In the genomic region with DNA sequence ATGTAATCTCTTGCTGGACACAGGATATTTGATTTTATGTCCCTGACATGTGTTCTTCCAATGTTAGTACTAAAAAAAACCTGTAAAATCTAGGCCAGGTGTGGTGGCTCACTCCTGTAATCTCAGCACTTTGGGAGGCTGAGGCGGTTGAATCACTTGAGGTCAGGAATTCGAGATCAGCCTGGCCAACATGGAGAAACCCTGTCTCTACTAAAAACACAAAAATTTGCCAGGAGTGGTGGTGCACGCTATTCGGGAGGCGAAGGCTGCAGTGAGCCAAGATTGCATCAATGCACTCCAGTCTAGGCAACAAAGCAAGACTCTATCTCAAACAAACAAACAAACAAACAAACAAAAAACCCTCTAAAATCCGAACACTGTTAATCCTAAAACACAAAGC, we compare ENCODE assay signal across 25 cellular contexts.
"Had no signal": no experiment of that assay in that cellular context is flagged by ENCODE, and none has a peak within 500 bp of the region (broad histone marks: within the 10 kb centered on the region; RNA-seq: fewer than 3 reads in every experiment).

No MANE protein-coding gene starts in this region.

- H3K27ac Mint-ChIP-seq: memory B cell; mesothelial cell of epicardium; natural killer cell; stimulated activated naive B cell treated with anti-CD40 and anti-IgM and Interleukin-4, amounts not matched to agents 10 μg/mL and 1 μg/mL and 100 μg/mL, for 72 hours had no signal

- H3K9me3 ChIP-seq: esophagus muscularis mucosa, gastrocnemius medialis, heart right ventricle, left lung, lower lobe of right lung, psoas muscle, right lobe of liver, spleen, thyroid gland, upper lobe of left lung, uterus had no signal

- H3K36me3 ChIP-seq: uterus had no signal

- DNase-seq: cerebellar nuclear complex; effector CD4-positive, alpha-beta T cell; gastrocnemius medialis; heart right ventricle; left lung; lower lobe of right lung; natural killer cell; occipital lobe; psoas muscle; retina; right lobe of liver; spleen; stimulated activated CD4-positive, alpha-beta T cell treated with anti-CD3 and anti-CD28 coated beads, Interleukin-15, amount 100 ng/mL, for 24 hours; stimulated activated CD4-positive, alpha-beta T cell treated with anti-CD3 and anti-CD28 coated beads, Interleukin-1b, Interleukin-23, amount 100 ng/mL, for 48 hours; stimulated activated CD4-positive, alpha-beta T cell treated with anti-CD3 and anti-CD28 coated beads, Interleukin-4, amount 100 ng/mL, for 24 hours; stimulated activated naive B cell treated with anti-CD40 and anti-IgM and Interleukin-4, amounts not matched to agents 10 μg/mL and 1 μg/mL and 100 μg/mL, for 72 hours; stimulated activated naive CD8-positive, alpha-beta T cell treated with anti-CD3 and anti-CD28 coated beads, Interleukin-15, amount 100 ng/mL, for 72 hours; thyroid gland; upper lobe of left lung; uterus had no signal

- H3K4me3 Mint-ChIP-seq: memory B cell; mesothelial cell of epicardium; natural killer cell; neural crest cell; stimulated activated naive B cell treated with anti-CD40 and anti-IgM and Interleukin-4, amounts not matched to agents 10 μg/mL and 1 μg/mL and 100 μg/mL, for 72 hours; stimulated activated naive CD8-positive, alpha-beta T cell treated with anti-CD3 and anti-CD28 coated beads, Interleukin-15, amount 100 ng/mL, for 72 hours had no signal

- H3K36me3 Mint-ChIP-seq: memory B cell; natural killer cell; stimulated activated naive B cell treated with anti-CD40 and anti-IgM and Interleukin-4, amounts not matched to agents 10 μg/mL and 1 μg/mL and 100 μg/mL, for 72 hours had no signal

- H3K27ac ChIP-seq: coronary artery, esophagus muscularis mucosa, gastrocnemius medialis, left lung, lower lobe of right lung, psoas muscle, right lobe of liver, spleen, upper lobe of left lung, uterus had no signal

- H3K4me3 ChIP-seq: coronary artery, esophagus muscularis mucosa, gastrocnemius medialis, heart right ventricle, left lung, lower lobe of right lung, psoas muscle, right lobe of liver, spleen, thyroid gland, upper lobe of left lung, uterus had no signal

- H3K9me3 Mint-ChIP-seq: memory B cell; natural killer cell; neural crest cell; stimulated activated naive B cell treated with anti-CD40 and anti-IgM and Interleukin-4, amounts not matched to agents 10 μg/mL and 1 μg/mL and 100 μg/mL, for 72 hours; stimulated activated naive CD8-positive, alpha-beta T cell treated with anti-CD3 and anti-CD28 coated beads, Interleukin-15, amount 100 ng/mL, for 72 hours had no signal

- H3K4me1 ChIP-seq: left lung, lower lobe of right lung had no signal

- H3K27me3 ChIP-seq: esophagus muscularis mucosa, gastrocnemius medialis, heart right ventricle, left lung, right lobe of liver, spleen, thyroid gland, upper lobe of left lung, uterus had no signal

- H3K4me1 Mint-ChIP-seq: memory B cell; natural killer cell; stimulated activated naive B cell treated with anti-CD40 and anti-IgM and Interleukin-4, amounts not matched to agents 10 μg/mL and 1 μg/mL and 100 μg/mL, for 72 hours; stimulated activated naive CD8-positive, alpha-beta T cell treated with anti-CD3 and anti-CD28 coated beads, Interleukin-15, amount 100 ng/mL, for 72 hours had no signal

- H3K27me3 Mint-ChIP-seq: stimulated activated naive B cell treated with anti-CD40 and anti-IgM and Interleukin-4, amounts not matched to agents 10 μg/mL and 1 μg/mL and 100 μg/mL, for 72 hours; stimulated activated naive CD8-positive, alpha-beta T cell treated with anti-CD3 and anti-CD28 coated beads, Interleukin-15, amount 100 ng/mL, for 72 hours had no signal
